33 cellular contexts compared by ENCODE assay signal in the genomic region with DNA sequence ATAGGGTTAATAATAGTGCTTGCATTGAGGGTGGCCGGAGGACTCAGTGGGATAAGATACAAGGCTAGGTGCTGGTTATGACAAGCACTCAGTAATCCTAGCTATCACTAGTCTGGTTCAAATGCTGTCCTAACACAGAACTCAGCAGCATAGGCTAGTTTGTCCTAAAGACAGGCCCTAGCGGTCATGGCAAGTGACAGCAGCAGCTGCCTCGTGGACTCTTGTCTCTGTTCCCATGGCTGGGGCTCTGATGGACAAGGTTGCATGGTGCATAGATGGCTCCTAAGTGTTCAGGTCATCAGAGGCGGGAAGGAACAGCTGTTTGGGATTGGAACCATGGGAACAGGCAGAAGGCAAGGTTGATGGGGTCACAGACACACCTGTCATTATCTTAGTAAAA. TPM values are rescaled to one million over a fixed set of nuclear protein-coding genes. Genes with fewer than 3 reads are reported as not detected.
A peak's percentile ranks its signal among the peaks of the same experiment; 100 is the strongest.
DNase-seq lines count a peak whose midpoint lies in the region; ATAC-seq and TF ChIP-seq lines count a peak whose summit lies in the region.
"Had no signal": no experiment of that assay in that cellular context is flagged by ENCODE, and none has a peak within 500 bp of the region (broad histone marks: within the 10 kb centered on the region; RNA-seq: fewer than 3 reads in every experiment).

No MANE protein-coding gene starts in this region.

- H3K36me3 ChIP-seq in endodermal cell (ENCODE audit: control insufficient read depth, insufficient read depth, low read length) (no peaks in the 10 kb centered on the region), PC-3 (ENCODE audit: low read depth, low read length) (no peaks in the 10 kb centered on the region)
- H3K36me3 ChIP-seq: cardiac muscle cell, ovary, suprapubic skin had no signal

- no peak overlapping the region for H3K14ac ChIP-seq in H9 (ENCODE audit: insufficient read depth, low read length)

- H3K4me2 ChIP-seq in H9 (ENCODE audit: insufficient read depth, insufficient read length, low read length) (no peak overlapping the region), PC-3 (ENCODE audit: low read length) (no peak overlapping the region)
- H3K4me2 ChIP-seq: hepatocyte, SK-N-SH had no signal

- H3K18ac ChIP-seq in H9 (ENCODE audit: insufficient read length, low read depth, low read length), result no peak overlapping the region

- ATAC-seq in PC-3, result no peak
- ATAC-seq in HG03108 (IDR thresholded peaks at IDR 0.05; ENCODE audit: unreplicated experiment), result no peak
- ATAC-seq: activated CD8-positive, alpha-beta memory T cell treated with anti-CD3 and anti-CD28 coated beads, Interleukin-2, amount 10 ng/mL, durations not matched to agents 7 days and 5 days; activated naive CD8-positive, alpha-beta T cell treated with anti-CD3 and anti-CD28 coated beads, Interleukin-2, amount 50 U/mL, for 24 hours; activated T-cell treated with anti-CD3 and anti-CD28 coated beads, Interleukin-2, amount 50 U/mL, for 72 hours; left cardiac atrium had no signal

- no peaks in the 10 kb centered on the region for H3K79me2 ChIP-seq in H9 (ENCODE audit: insufficient read depth, low read length)
- no peaks in the 10 kb centered on the region for H3K79me2 ChIP-seq in PC-3 (ENCODE audit: low read length)
- H3K79me2 ChIP-seq: hepatocyte had no signal

- no peak overlapping the region for H3K4ac ChIP-seq in H9 (ENCODE audit: low read depth, low read length)

- H2BK5ac ChIP-seq in H9 (ENCODE audit: insufficient read length, low read length), result no peak overlapping the region

- H4K20me1 ChIP-seq in H9 (ENCODE audit: control insufficient read depth, insufficient read depth, insufficient read length) (no peaks in the 10 kb centered on the region), PC-3 (ENCODE audit: low read length) (no peaks in the 10 kb centered on the region)

- H3K27me3 Mint-ChIP-seq in H9 (ENCODE audit: low read depth) (no peaks in the 10 kb centered on the region), endodermal cell (ENCODE audit: insufficient read depth) (no peaks in the 10 kb centered on the region)

- H2AK5ac ChIP-seq in H9 (ENCODE audit: insufficient read length, low read length), result no peak overlapping the region

- DNase-seq in H9 (peak; percentile 53), NCI-H524 (lab: John Stamatoyannopoulos, UW) (peak; percentile 29 to 67), endodermal cell (peak; percentile 69), PC-3 (no peak), GM20000 (ENCODE audit: low spot score) (no peak), Ammon's horn (ENCODE audit: low spot score) (no peak)
- DNase-seq: activated CD4-positive, CD25-positive, alpha-beta regulatory T cell; activated CD8-positive, alpha-beta memory T cell treated with anti-CD3 and anti-CD28 coated beads, Interleukin-2, amount 10 ng/mL, durations not matched to agents 7 days and 5 days; activated naive CD4-positive, alpha-beta T cell; activated naive CD8-positive, alpha-beta T cell treated with anti-CD3 and anti-CD28 coated beads, Interleukin-2, amount 50 U/mL, for 24 hours; activated T-cell treated with anti-CD3 and anti-CD28 coated beads, Interleukin-2, amount 50 U/mL, for 72 hours; Caco-2; DMS79; GOT3; left cardiac atrium; NCI-H1436 treated with DMSO at 0.1 percent for 48 hours; NCI-H2081 treated with DMSO at 0.1 percent for 48 hours; NCI-H510A; ovary; retina; RPMI8226; SK-N-SH; small intestine; stimulated activated naive CD4-positive, alpha-beta T cell had no signal

- WGBS in H9 (ENCODE audit: extremely low coverage, insufficient read length, low lambda C conversion rate), result no CpG with 5 or more reads among the region's 4 CpGs
- 80 to 92% methylated on average over 1 to 4 of the region's 4 CpGs for WGBS in endodermal cell (ENCODE audit: insufficient coverage in 1 of 2, insufficient read length in 1 of 2), 2 experiments

- H3K9me2 ChIP-seq in PC-3 (replicated peaks; ENCODE audit: low read length), result no peaks in the 10 kb centered on the region
- H3K9me2 ChIP-seq: SK-N-SH had no signal

- intact Hi-C loops in PC-3 (cut with micrococcal nuclease), result no loop called here

- H2BK12ac ChIP-seq in H9 (ENCODE audit: insufficient read length, low read depth, low read length), result no peak overlapping the region

- H3K27ac ChIP-seq in H9 (ENCODE audit: insufficient read length, low read depth, low read length) (no peak overlapping the region), endodermal cell (ENCODE audit: low read depth, low read length) (no peak overlapping the region), PC-3 (ENCODE audit: low read length) (no peak overlapping the region)
- H3K27ac ChIP-seq: C4-2B, cardiac muscle cell, epithelial cell of prostate, hepatocyte, ovary, suprapubic skin had no signal

- no peaks in the 10 kb centered on the region for H3F3A ChIP-seq in PC-3 (ENCODE audit: low read length, unreplicated experiment)

- H2BK120ac ChIP-seq in H9 (ENCODE audit: low read depth, low read length, poor library complexity, severe bottlenecking), result no peak overlapping the region

- no peak overlapping the region for H3K56ac ChIP-seq in H9 (ENCODE audit: insufficient read length, low read depth, low read length)

- H3K4me3 Mint-ChIP-seq in H9, result no peak overlapping the region
- no peak overlapping the region for H3K4me3 Mint-ChIP-seq in endodermal cell
- H3K4me3 Mint-ChIP-seq: activated CD8-positive, alpha-beta memory T cell treated with anti-CD3 and anti-CD28 coated beads, Interleukin-2, amount 10 ng/mL, durations not matched to agents 7 days and 5 days; activated naive CD8-positive, alpha-beta T cell treated with anti-CD3 and anti-CD28 coated beads, Interleukin-2, amount 50 U/mL, for 24 hours; activated T-cell treated with anti-CD3 and anti-CD28 coated beads, Interleukin-2, amount 50 U/mL, for 72 hours; neural crest cell had no signal

- H3T11ph ChIP-seq in H9 (ENCODE audit: low read length), result no peak overlapping the region

- H3K9me3 Mint-ChIP-seq in H9, result no peaks in the 10 kb centered on the region; a peak in 1 of 5 replicates
- H3K9me3 Mint-ChIP-seq in endodermal cell, result no peaks in the 10 kb centered on the region
- H3K9me3 Mint-ChIP-seq: activated naive CD8-positive, alpha-beta T cell treated with anti-CD3 and anti-CD28 coated beads, Interleukin-2, amount 50 U/mL, for 24 hours; neural crest cell had no signal

- TF ChIP-seq CTCF in GM12875 (IDR thresholded peaks at IDR 0.05; ENCODE audit: borderline replicate concordance, insufficient read depth, low read depth, low read length), result peak; percentile 13; the same call in 1 of the 2 replicates
- peak; percentile 34; the same call in 1 of the 3 replicates for TF ChIP-seq CTCF in H9 (conservative IDR thresholded peaks at IDR 0.05)
- TF ChIP-seq CTCF in endodermal cell (conservative IDR thresholded peaks at IDR 0.05), result peak; percentile 57
- no peak for TF ChIP-seq CTCF in PC-3 (conservative IDR thresholded peaks at IDR 0.05; ENCODE audit: low read depth, low read length)
- no peak for TF ChIP-seq CTCF in GM20000 (IDR thresholded peaks at IDR 0.05; ENCODE audit: extremely low read depth, missing control alignments)

- H2BK20ac ChIP-seq in H9 (ENCODE audit: low read depth, low read length, poor library complexity, severe bottlenecking), result no peak overlapping the region

- no peaks in the 10 kb centered on the region; a peak in 1 of 7 replicates for H3K36me3 Mint-ChIP-seq in H9 (ENCODE audit: insufficient read depth in 1 of 3, low read depth in 3 of 3)
- no peaks in the 10 kb centered on the region for H3K36me3 Mint-ChIP-seq in endodermal cell (ENCODE audit: low read depth)
- H3K36me3 Mint-ChIP-seq: activated CD8-positive, alpha-beta memory T cell treated with anti-CD3 and anti-CD28 coated beads, Interleukin-2, amount 10 ng/mL, durations not matched to agents 7 days and 5 days had no signal

- H3K9me3 ChIP-seq in H9 (ENCODE audit: control insufficient read depth, low read depth, low read length) (no peaks in the 10 kb centered on the region), endodermal cell (ENCODE audit: control insufficient read depth, low read length) (no peaks in the 10 kb centered on the region), PC-3 (ENCODE audit: low read length) (no peaks in the 10 kb centered on the region)
- H3K9me3 ChIP-seq: Caco-2, ovary, SK-N-SH, suprapubic skin had no signal

- no TSS peak for BruUV-seq in PC-3 (replicated peaks; lab: Mats Ljungman, UMichigan)

- no peaks in the 10 kb centered on the region for H3K79me1 ChIP-seq in H9 (ENCODE audit: insufficient read depth, low read depth, low read length, poor library complexity, severe bottlenecking)

- H3K23ac ChIP-seq in H9 (ENCODE audit: insufficient read length, low read depth, low read length), result no peak overlapping the region

- no peak overlapping the region for H4K91ac ChIP-seq in H9 (ENCODE audit: insufficient read length, low read depth, low read length)

- no peaks in the 10 kb centered on the region for H3K23me2 ChIP-seq in H9 (ENCODE audit: insufficient read length, low read depth, low read length, poor library complexity, severe bottlenecking)

- H2BK15ac ChIP-seq in H9 (ENCODE audit: low read depth, low read length), result no peak overlapping the region

- H3K4me3 ChIP-seq in GM12875 (ENCODE audit: low read depth, low read length) (no peak overlapping the region), endodermal cell (ENCODE audit: low read length) (no peak overlapping the region), PC-3 (ENCODE audit: low read length) (no peak overlapping the region)
- H3K4me3 ChIP-seq: cardiac muscle cell, hepatocyte, lung, ovary, suprapubic skin had no signal

- no peak overlapping the region for H4K5ac ChIP-seq in H9 (ENCODE audit: insufficient read length, low read depth, low read length)

- H3K9ac ChIP-seq in H9 (ENCODE audit: extremely low read depth, insufficient read length, low read length) (no peak overlapping the region), endodermal cell (ENCODE audit: extremely low read depth, low read length, poor library complexity, severe bottlenecking) (no peak overlapping the region), PC-3 (ENCODE audit: low read length) (no peak overlapping the region)
- H3K9ac ChIP-seq: SK-N-SH had no signal

- H2AFZ ChIP-seq in H9 (ENCODE audit: low read length) (no peak overlapping the region), PC-3 (ENCODE audit: low read length) (no peak overlapping the region)
- H2AFZ ChIP-seq: hepatocyte had no signal

- CTCF ChIA-PET in PC-3 (lab: Charles Lee), result no interaction called here

- H3K4me1 Mint-ChIP-seq in H9 (peaks cover 0 to 2% of the 10 kb centered on the region in 2 experiments; a peak in 1 of 4 replicates), endodermal cell (peaks cover 3% of the 10 kb centered on the region)
- H3K4me1 Mint-ChIP-seq: activated CD8-positive, alpha-beta memory T cell treated with anti-CD3 and anti-CD28 coated beads, Interleukin-2, amount 10 ng/mL, durations not matched to agents 7 days and 5 days; activated naive CD8-positive, alpha-beta T cell treated with anti-CD3 and anti-CD28 coated beads, Interleukin-2, amount 50 U/mL, for 24 hours; neural crest cell had no signal

- H3K27me3 ChIP-seq in H9 (ENCODE audit: insufficient read depth, low read length) (no peaks in the 10 kb centered on the region), endodermal cell (ENCODE audit: control insufficient read depth, insufficient read depth, low read length, poor library complexity, severe bottlenecking) (no peaks in the 10 kb centered on the region), PC-3 (ENCODE audit: low read length) (no peaks in the 10 kb centered on the region)
- H3K27me3 ChIP-seq: cardiac muscle cell, hepatocyte, ovary, suprapubic skin had no signal

- H3K27ac Mint-ChIP-seq in H9 (no peak overlapping the region; a peak in 1 of 7 replicates), endodermal cell (no peak overlapping the region)
- H3K27ac Mint-ChIP-seq: activated CD8-positive, alpha-beta memory T cell treated with anti-CD3 and anti-CD28 coated beads, Interleukin-2, amount 10 ng/mL, durations not matched to agents 7 days and 5 days; activated naive CD8-positive, alpha-beta T cell treated with anti-CD3 and anti-CD28 coated beads, Interleukin-2, amount 50 U/mL, for 24 hours; activated T-cell treated with anti-CD3 and anti-CD28 coated beads, Interleukin-2, amount 50 U/mL, for 72 hours had no signal

- POLR2A ChIA-PET in PC-3 (lab: Charles Lee; ENCODE audit: unreplicated experiment), result no interaction called here

- H4K8ac ChIP-seq in H9 (replicated peaks; ENCODE audit: insufficient read length, low read depth, low read length), result no peak overlapping the region

- H3K4me1 ChIP-seq in H9 (ENCODE audit: insufficient read depth, low read length) (no peaks in the 10 kb centered on the region), endodermal cell (ENCODE audit: control insufficient read depth, insufficient read depth, low read length) (no peaks in the 10 kb centered on the region), PC-3 (ENCODE audit: insufficient read depth, low read length) (no peaks in the 10 kb centered on the region)
- H3K4me1 ChIP-seq: Caco-2, suprapubic skin had no signal

RNA-seq across cellular contexts. Expression of gene IGF1, which starts 42.4 kb away (rescaled TPM):
- total RNA-seq in H9 (2021) (not detected in 2 replicates), endodermal cell (not detected), PC-3 (2014; rRNA removed) (not detected in 2 replicates)
- polyA plus RNA-seq in endodermal cell (2013, experiment 1 of 2), result 0.82 TPM
- 0.50 TPM for polyA plus RNA-seq in endodermal cell (2013, experiment 2 of 2)
- total RNA-seq: cardiac muscle cell, neural crest cell had no signal
- polyA plus RNA-seq: cardiac muscle cell had no signal

Comparison
In these comparisons a context has a peak if more than half of its experiments do, and no peak if none do; other contexts are left out.
1. CTCF ChIP-seq: peak in GM12875 (single experiment), H9 (single experiment) and endodermal cell (single experiment); none in PC-3 (single experiment) and GM20000 (single experiment).
2. DNase-seq: peak in H9 (single experiment), NCI-H524 (2 of 2) and endodermal cell (single experiment); none in PC-3 (single experiment), GM20000 (single experiment) and Ammon's horn (single experiment).